ENCODE assay signal across 8 cellular contexts in genomic region chr6:33620158-33620583, GRCh38. TPM values are rescaled to one million over a fixed set of nuclear protein-coding genes. Genes with fewer than 3 reads are reported as not detected.
DNase-seq lines count a peak whose midpoint lies in the region; ATAC-seq and TF ChIP-seq lines count a peak whose summit lies in the region.

No MANE protein-coding gene starts in this region.

- H3K27ac ChIP-seq in esophagus squamous epithelium = peak overlapping the region; percentile 86 to 96 (median 94)

- no peaks in the 10 kb centered on the region for H3K36me3 Mint-ChIP-seq in nephron (ENCODE audit: low read depth)

- no peaks in the 10 kb centered on the region for H3K9me3 ChIP-seq in esophagus squamous epithelium

- ATAC-seq in HG03442 (IDR thresholded peaks at IDR 0.05; ENCODE audit: unreplicated experiment) = no peak

- TF ChIP-seq CTCF in esophagus squamous epithelium (IDR thresholded peaks at IDR 0.05) (no peak), nephron (IDR thresholded peaks at IDR 0.05; ENCODE audit: unreplicated experiment in 3 of 3) (no peak)

- peaks cover 30% of the 10 kb centered on the region for H3K4me1 Mint-ChIP-seq in nephron

- WGBS in esophagus squamous epithelium, 2 donors = 0 to 1% methylated on average over 15 to 18 of the region's 20 CpGs

- peak; percentile 23 for DNase-seq in DMS153 (lab: John Stamatoyannopoulos, UW)
- DNase-seq in LHCN-M2 (ENCODE audit: low read depth) = peak; percentile 58
- DNase-seq in activated CD8-positive, alpha-beta memory T cell treated with anti-CD3 and anti-CD28 coated beads for 24 hours = peak; percentile 74
- DNase-seq in esophagus squamous epithelium (lab: John Stamatoyannopoulos, UW) = no peak
- DNase-seq in pons (ENCODE audit: low spot score) = no peak
- DNase-seq in NCI-H446 (lab: John Stamatoyannopoulos, UW) = no peak

- H3K27ac Mint-ChIP-seq in nephron = peak overlapping the region; percentile 41 to 89 (median 76)

- no peaks in the 10 kb centered on the region for H3K9me3 Mint-ChIP-seq in nephron

- intact Hi-C loops in esophagus squamous epithelium (cut with DNase I) = no loop called here

- peak overlapping the region; percentile 57 to 95 (median 87) for H3K4me3 ChIP-seq in esophagus squamous epithelium

- no peak for TF ChIP-seq POLR2A in esophagus squamous epithelium (IDR thresholded peaks at IDR 0.05)

- H3K4me3 Mint-ChIP-seq in nephron = peak overlapping the region; percentile 89 to 93 (median 92)

- peaks cover 0 to 12% (median 0%) of the 10 kb centered on the region in 3 donors for H3K36me3 ChIP-seq in esophagus squamous epithelium

- H3K27me3 Mint-ChIP-seq in nephron (ENCODE audit: low read depth) = peaks cover 65% of the 10 kb centered on the region

- peaks cover 20 to 60% (median 36%) of the 10 kb centered on the region in 3 donors for H3K4me1 ChIP-seq in esophagus squamous epithelium

- H3K27me3 ChIP-seq in esophagus squamous epithelium = peaks cover 0 to 10% (median 0%) of the 10 kb centered on the region in 4 donors

RNA-seq across cellular contexts. Expression of gene ITPR3, which starts 1.0 kb away (rescaled TPM):
- total RNA-seq in LHCN-M2 (2014; rRNA removed) (48.6 and 50.1 TPM in 2 replicates), esophagus squamous epithelium (10 to 100 TPM; 21.8 to 39.2 (median 35.3) TPM)
- polyA plus RNA-seq in LHCN-M2 (2012) = 34.1 TPM

RNA-seq across cellular contexts. Expression of gene BAK1, which starts 40.1 kb away (rescaled TPM):
- total RNA-seq in LHCN-M2 (2014; rRNA removed) (18.5 and 19.3 TPM in 2 replicates), esophagus squamous epithelium (10 to 100 TPM; 14.3 to 26.2 (median 20.0) TPM)
- 26.2 TPM for polyA plus RNA-seq in LHCN-M2 (2012)

Comparison
In these comparisons a context has a peak if more than half of its experiments do, and no peak if none do; other contexts are left out.
1. DNase-seq: peak in DMS153 (single experiment), LHCN-M2 (single experiment) and activated CD8-positive, alpha-beta memory T cell treated with anti-CD3 and anti-CD28 coated beads for 24 hours (single experiment); none in esophagus squamous epithelium (single experiment), pons (single experiment) and NCI-H446 (0 of 2).